8 cellular contexts compared by ENCODE assay signal in the genomic region with DNA sequence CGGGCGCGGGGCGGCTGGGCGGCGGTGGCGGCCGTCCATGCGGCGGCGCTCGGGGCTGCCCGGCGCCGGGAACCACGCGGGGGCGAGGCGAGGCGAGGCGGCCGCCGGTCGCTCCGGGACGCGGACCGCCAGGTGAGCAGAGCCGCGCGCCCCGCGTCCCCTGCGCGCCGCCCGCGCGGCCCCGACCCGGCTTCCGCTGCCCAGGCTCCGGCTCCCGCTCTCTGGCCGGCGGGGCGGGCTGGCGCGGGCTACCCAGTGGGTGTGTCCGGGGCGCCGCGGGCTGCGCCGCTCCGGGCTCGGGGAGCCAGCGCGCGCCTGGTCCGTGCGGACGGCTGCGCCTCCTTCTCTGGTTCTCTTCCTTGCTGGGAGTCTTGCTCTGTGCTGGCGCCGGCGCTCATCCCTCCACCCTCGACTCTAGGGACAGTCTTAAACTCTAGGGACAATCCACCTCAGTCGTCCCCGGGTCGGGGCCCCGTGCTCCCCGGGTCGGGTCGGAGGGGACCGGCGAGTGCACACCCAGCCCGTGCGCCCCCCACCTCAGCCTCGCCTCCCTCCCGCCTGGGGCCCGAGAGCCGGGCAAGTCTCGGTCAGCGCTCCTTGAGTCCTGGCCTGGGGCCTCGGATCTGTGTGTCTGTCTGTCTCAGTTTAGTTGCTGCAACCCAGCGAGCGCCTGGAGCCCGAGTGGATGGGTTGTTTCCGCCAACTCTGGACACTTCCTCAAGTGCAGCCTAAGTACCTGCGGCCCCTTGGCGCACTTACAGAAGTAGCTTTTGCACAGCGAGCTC. TPM values are rescaled to one million over a fixed set of nuclear protein-coding genes. Genes with fewer than 3 reads are reported as not detected.
A peak's percentile ranks its signal among the peaks of the same experiment; 100 is the strongest.
DNase-seq lines count a peak whose midpoint lies in the region; ATAC-seq and TF ChIP-seq lines count a peak whose summit lies in the region.

No MANE protein-coding gene starts in this region.

- DNase-seq in NOMO-1 (lab: John Stamatoyannopoulos, UW; ENCODE audit: unreplicated experiment in 2 of 2) = peak; percentile 38
- DNase-seq in NOMO-1 treated with dmso at 0.1 percent for 144 hours (lab: John Stamatoyannopoulos, UW; ENCODE audit: unreplicated experiment) = no peak
- peak; percentile 42 for DNase-seq in NOMO-1 treated with DMSO at 0.1 percent for 48 hours (lab: John Stamatoyannopoulos, UW; ENCODE audit: unreplicated experiment)
- DNase-seq in cerebellar cortex (ENCODE audit: low spot score) = peak; percentile 14
- DNase-seq in left lung = peak; percentile 64 to 86
- no peak for DNase-seq in thoracic aorta (ENCODE audit: low spot score)
- DNase-seq in SK-N-DZ (ENCODE audit: low spot score) = no peak

- peaks cover 0 to 46% of the 10 kb centered on the region in 2 donors for H3K27me3 ChIP-seq in left lung
- H3K27me3 ChIP-seq in thoracic aorta (replicated peaks; ENCODE audit: insufficient read depth) = no peaks in the 10 kb centered on the region

- ATAC-seq in HG02623 (IDR thresholded peaks at IDR 0.05; ENCODE audit: unreplicated experiment) (peak; percentile 32), left lung (peak; percentile 52), thoracic aorta (ENCODE audit: insufficient number of reproducible peaks, low FRiP score, low read depth) (peak; percentile 57)

- H3K4me1 ChIP-seq in left lung = peaks cover 0 to 19% of the 10 kb centered on the region in 2 donors
- peaks cover 0 to 44% of the 10 kb centered on the region in 2 donors for H3K4me1 ChIP-seq in thoracic aorta (ENCODE audit: control insufficient read depth in 1 of 2, low read depth in 2 of 2)

- peak overlapping the region; percentile 38 to 57 for H3K4me3 ChIP-seq in left lung
- peak overlapping the region; percentile 77 for H3K4me3 ChIP-seq in thoracic aorta

- intact Hi-C loops in left lung (cut with DNase I) = loop anchor here in 1 of 2 donors (5.0 kb wide), 1 partner anchor 322 kb away; no protein-coding TSS in a partner anchor

- H3K36me3 ChIP-seq in left lung (no peaks in the 10 kb centered on the region), thoracic aorta (no peaks in the 10 kb centered on the region)

- H3K9me3 ChIP-seq in left lung (no peaks in the 10 kb centered on the region), thoracic aorta (no peaks in the 10 kb centered on the region)

- TF ChIP-seq CTCF in left lung (IDR thresholded peaks at IDR 0.05) = no peak
- no peak for TF ChIP-seq CTCF in thoracic aorta (IDR thresholded peaks at IDR 0.05)

- H3K27ac ChIP-seq in left lung (peak overlapping the region; percentile 82 to 89), thoracic aorta (peak overlapping the region; percentile 88 to 90)

RNA-seq across cellular contexts. Expression of a gene that starts 0.5 kb away (rescaled TPM):
- total RNA-seq in left lung (10 to 100 TPM; 24.6 to 43.3 TPM), thoracic aorta (100 to 1,000 TPM in 1 of 2 donors, 10 to 100 TPM in 1; 71.2 to 150 TPM)
- not detected in 2 replicates for polyA plus RNA-seq in SK-N-DZ (2014; cell fraction: cytosol; rRNA removed)
- polyA plus RNA-seq in SK-N-DZ (2014; cell fraction: nucleus; rRNA removed) = not detected in 2 replicates

Comparison
In these comparisons a context has a peak if more than half of its experiments do, and no peak if none do; other contexts are left out.
1. DNase-seq: peak in NOMO-1 (2 of 2), NOMO-1 treated with DMSO at 0.1 percent for 48 hours (single experiment), cerebellar cortex (single experiment) and left lung (2 of 2); none in NOMO-1 treated with dmso at 0.1 percent for 144 hours (single experiment), thoracic aorta (single experiment) and SK-N-DZ (single experiment).
2. Peak in every context shown above with its lines, with median percentiles within 50 percentile points of each other: ATAC-seq.